ENCODE assay signal across 13 cellular contexts in the genomic region with DNA sequence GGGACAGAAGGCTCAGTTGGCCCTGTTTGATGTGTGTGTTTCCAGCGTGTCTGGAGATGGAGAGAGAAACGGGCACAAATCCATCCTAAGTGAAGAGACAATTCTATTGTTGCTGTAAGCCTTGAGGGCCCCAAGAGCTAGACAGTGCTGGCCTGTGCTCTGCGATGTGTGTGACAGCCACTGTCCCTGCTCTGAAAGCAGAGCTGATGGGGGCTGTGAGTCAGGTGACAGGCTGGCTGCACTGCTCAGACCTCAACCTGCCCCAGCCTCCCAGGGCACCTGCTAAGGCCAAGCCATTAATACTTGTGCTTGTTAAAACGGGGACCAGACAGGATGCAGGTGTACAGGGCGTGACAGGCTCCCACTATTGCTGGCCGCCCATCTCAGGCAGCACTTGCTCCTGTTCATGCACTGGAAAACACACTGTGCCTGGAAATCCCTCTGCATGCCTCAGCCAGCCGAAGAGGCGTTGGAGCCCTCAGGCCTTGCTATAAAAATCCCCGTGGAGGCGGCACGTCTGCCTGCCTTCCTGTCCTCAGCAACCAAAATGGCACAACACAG. TPM values are rescaled to one million over a fixed set of nuclear protein-coding genes. Genes with fewer than 3 reads are reported as not detected.
DNase-seq lines count a peak whose midpoint lies in the region; ATAC-seq, FAIRE-seq and TF ChIP-seq lines count a peak whose summit lies in the region.
"Had no signal": no experiment of that assay in that cellular context is flagged by ENCODE, and none has a peak within 500 bp of the region (broad histone marks: within the 10 kb centered on the region; RNA-seq: fewer than 3 reads in every experiment).

No MANE protein-coding gene starts in this region.

- TF ChIP-seq CTCF in foreskin keratinocyte (conservative IDR thresholded peaks at IDR 0.05), result no peak

- H3K27me3 Mint-ChIP-seq in stimulated activated naive B cell treated with anti-CD40 and anti-IgM and Interleukin-4, amounts not matched to agents 10 μg/mL and 1 μg/mL and 100 μg/mL, for 72 hours, result no peaks in the 10 kb centered on the region
- H3K27me3 Mint-ChIP-seq: activated naive CD8-positive, alpha-beta T cell; stimulated activated naive CD8-positive, alpha-beta T cell treated with anti-CD3 and anti-CD28 coated beads, Interleukin-15, Interleukin-2, amounts not matched to agents 100 ng/mL and 50 ng/mL, for 24 hours had no signal

- peaks cover 24 to 29% of the 10 kb centered on the region in 2 donors for H3K4me1 Mint-ChIP-seq in stimulated activated naive B cell treated with anti-CD40 and anti-IgM and Interleukin-4, amounts not matched to agents 10 μg/mL and 1 μg/mL and 100 μg/mL, for 72 hours

- FAIRE-seq in urothelium cell line (lab: Jason Lieb, UNC), result no peak
- FAIRE-seq: endometrium had no signal

- peaks cover 6 to 10% of the 10 kb centered on the region in 2 donors for H3K36me3 Mint-ChIP-seq in stimulated activated naive B cell treated with anti-CD40 and anti-IgM and Interleukin-4, amounts not matched to agents 10 μg/mL and 1 μg/mL and 100 μg/mL, for 72 hours

- peak overlapping the region in 1 of 2 donors; percentile 7 for H3K4me3 Mint-ChIP-seq in stimulated activated naive B cell treated with anti-CD40 and anti-IgM and Interleukin-4, amounts not matched to agents 10 μg/mL and 1 μg/mL and 100 μg/mL, for 72 hours
- H3K4me3 Mint-ChIP-seq: activated naive CD8-positive, alpha-beta T cell; stimulated activated naive CD8-positive, alpha-beta T cell treated with anti-CD3 and anti-CD28 coated beads, Interleukin-15, Interleukin-2, amounts not matched to agents 100 ng/mL and 50 ng/mL, for 24 hours had no signal

- H3K27me3 ChIP-seq in foreskin keratinocyte, result peaks cover 6% of the 10 kb centered on the region

- peaks cover 5 to 13% of the 10 kb centered on the region in 2 donors for H3K9me3 Mint-ChIP-seq in stimulated activated naive B cell treated with anti-CD40 and anti-IgM and Interleukin-4, amounts not matched to agents 10 μg/mL and 1 μg/mL and 100 μg/mL, for 72 hours

- peak; percentile 47 for DNase-seq in activated CD8-positive, alpha-beta memory T cell treated with anti-CD3 and anti-CD28 coated beads, Interleukin-2, amount 50 U/mL, for 48 hours
- no peak for DNase-seq in activated CD8-positive, alpha-beta memory T cell treated with anti-CD3 and anti-CD28 coated beads for 24 hours
- DNase-seq in foreskin keratinocyte (peak in 1 of 2 donors; percentile 48), NCI-H128 (lab: John Stamatoyannopoulos, UW; ENCODE audit: unreplicated experiment) (no peak), NCI-H2171 treated with DMSO at 0.1 percent for 48 hours (lab: John Stamatoyannopoulos, UW) (no peak), urothelium cell line (ENCODE audit: low spot score) (no peak)
- DNase-seq in stimulated activated naive B cell treated with anti-CD40 and anti-IgM and Interleukin-4, amounts not matched to agents 10 μg/mL and 1 μg/mL and 100 μg/mL, for 72 hours, result no peak
- DNase-seq: NCI-H774 had no signal

- H3K27ac Mint-ChIP-seq in stimulated activated naive B cell treated with anti-CD40 and anti-IgM and Interleukin-4, amounts not matched to agents 10 μg/mL and 1 μg/mL and 100 μg/mL, for 72 hours, result peak overlapping the region; percentile 51
- H3K27ac Mint-ChIP-seq: activated naive CD8-positive, alpha-beta T cell had no signal

- ATAC-seq in HG03571 (IDR thresholded peaks at IDR 0.05; ENCODE audit: unreplicated experiment) (peak; percentile 47), foreskin keratinocyte (peak; percentile 63)
- ATAC-seq in stimulated activated naive B cell treated with anti-CD40 and anti-IgM and Interleukin-4, amounts not matched to agents 10 μg/mL and 1 μg/mL and 100 μg/mL, for 72 hours (replicated peaks), result peak; percentile 64 to 73
- ATAC-seq: left colon had no signal

- no peaks in the 10 kb centered on the region for H3K4me1 ChIP-seq in foreskin keratinocyte

- no peak overlapping the region for H3K27ac ChIP-seq in foreskin keratinocyte

RNA-seq across cellular contexts. Expression of a gene that starts 44.6 kb away (rescaled TPM):
- total RNA-seq in foreskin keratinocyte, result 1.9 TPM in 2 replicates
- polyA plus RNA-seq in foreskin keratinocyte, result 0.68 and 0.69 TPM in 2 replicates
